ENCODE assay signal across 8 cellular contexts in genomic region chr15:51094606-51095569, GRCh38. TPM values are rescaled to one million over a fixed set of nuclear protein-coding genes. Genes with fewer than 3 reads are reported as not detected.
DNase-seq lines count a peak whose midpoint lies in the region; FAIRE-seq and TF ChIP-seq lines count a peak whose summit lies in the region.
"Had no signal": no experiment of that assay in that cellular context is flagged by ENCODE, and none has a peak within 500 bp of the region (broad histone marks: within the 10 kb centered on the region; RNA-seq: fewer than 3 reads in every experiment).

Gene TNFAIP8L3 (minus strand): TSS chr15:51094906. CDS start chr15:51094595, 311 bp downstream.

- H3K27me3 Mint-ChIP-seq in neural crest cell (ENCODE audit: low read depth) = peaks cover 89% of the 10 kb centered on the region

- H3K4me2 ChIP-seq in fibroblast of lung (ENCODE audit: extremely low read depth, insufficient read depth, low read length) = peak within 1 kb of the TSS; percentile 58

- no peaks in the 10 kb centered on the region for H3K79me2 ChIP-seq in fibroblast of lung (ENCODE audit: control insufficient read depth, insufficient read depth, low read length)

- no peaks in the 10 kb centered on the region for H4K20me1 ChIP-seq in fibroblast of lung (ENCODE audit: control insufficient read depth, extremely low read depth, insufficient read depth, low read length)

- H3K4me1 Mint-ChIP-seq in neural crest cell = peaks cover 5% of the 10 kb centered on the region

- H3K9ac ChIP-seq in fibroblast of lung (ENCODE audit: insufficient read depth, low read length) = peak within 1 kb of the TSS; percentile 16

- TF ChIP-seq CTCF in RWPE1 (conservative IDR thresholded peaks at IDR 0.05; ENCODE audit: low read depth) = no peak
- no peak for TF ChIP-seq CTCF in fibroblast of lung (conservative IDR thresholded peaks at IDR 0.05 in 1 of 2, IDR thresholded peaks at IDR 0.05 in 1 of 2; ENCODE audit: low read depth in 1 of 2, low read length in 2 of 2)
- no peak for TF ChIP-seq CTCF in neural crest cell (conservative IDR thresholded peaks at IDR 0.05)

- H3K27ac Mint-ChIP-seq in neural crest cell (ENCODE audit: unreplicated experiment) = no peak within 1 kb of the TSS

- peak within 1 kb of the TSS; percentile 34 for H2AFZ ChIP-seq in fibroblast of lung (ENCODE audit: low read length)

- peak; percentile 22 to 47 for DNase-seq in HAP-1 (ENCODE audit: low spot score in 2 of 2)
- DNase-seq in RWPE1 (ENCODE audit: low spot score) = peak; percentile 64
- peak; percentile 36 to 38 for DNase-seq in fibroblast of lung (ENCODE audit: low read depth in 2 of 2)
- peak; percentile 18 for DNase-seq in neural crest cell (ENCODE audit: low read depth, low spot score)
- DNase-seq in RCC 7860 (ENCODE audit: low spot score) = no peak
- DNase-seq in stimulated activated CD4-positive, alpha-beta T cell treated with anti-CD3 and anti-CD28 coated beads, Interleukin-4, amount 100 ng/mL, for 4 hours = no peak
- no peak for DNase-seq in hippocampal formation (lab: John Stamatoyannopoulos, UW)

- POLR2A ChIA-PET in RWPE1 (lab: Yijun Ruan, JAX; ENCODE audit: low non-redundant PET) = no interaction called here

- H3K4me1 ChIP-seq in HAP-1 (no peaks in the 10 kb centered on the region), fibroblast of lung (ENCODE audit: control insufficient read depth, extremely low read depth, insufficient read depth, low read length) (peaks cover 2% of the 10 kb centered on the region)

- H3K27me3 ChIP-seq in HAP-1 (ENCODE audit: low read depth) (peaks cover 73% of the 10 kb centered on the region), fibroblast of lung (ENCODE audit: control insufficient read depth, insufficient read depth, low read length) (peaks cover 28% of the 10 kb centered on the region)

- H3K4me3 ChIP-seq in HAP-1 (peak within 1 kb of the TSS; percentile 35), fibroblast of lung (replicated peaks in 1 of 4; ENCODE audit: control extremely low read depth in 1 of 4, insufficient read depth in 1 of 4, low read depth in 3 of 4, low read length in 4 of 4) (peak within 1 kb of the TSS; percentile 38 to 66 (median 56))

- H3K9me3 Mint-ChIP-seq in neural crest cell = no peaks in the 10 kb centered on the region

- FAIRE-seq in RCC 7860 (lab: Jason Lieb, UNC) = no peak
- FAIRE-seq: TTC549 had no signal

- H3K27ac ChIP-seq in RWPE1 (peak within 1 kb of the TSS; percentile 45; the same call in 1 of the 2 replicates), fibroblast of lung (ENCODE audit: insufficient read depth, low read length) (no peak within 1 kb of the TSS)

- in situ Hi-C loops in HAP-1 (cut with MboI; ENCODE audit: low sequenced_read_pairs) = no loop called here

- CTCF ChIA-PET in RWPE1 (lab: Yijun Ruan, JAX) = no interaction called here

- no peaks in the 10 kb centered on the region for H3K36me3 Mint-ChIP-seq in neural crest cell (ENCODE audit: low read depth)

- H3K36me3 ChIP-seq in HAP-1 (replicated peaks) = no peaks in the 10 kb centered on the region
- no peaks in the 10 kb centered on the region for H3K36me3 ChIP-seq in fibroblast of lung (ENCODE audit: control insufficient read depth, insufficient read depth, low read length)

- H3K4me3 Mint-ChIP-seq in neural crest cell = peak within 1 kb of the TSS; percentile 86

- no peaks in the 10 kb centered on the region for H3K9me3 ChIP-seq in HAP-1
- H3K9me3 ChIP-seq in fibroblast of lung (ENCODE audit: control insufficient read depth, insufficient read depth, low read depth, low read length) = no peaks in the 10 kb centered on the region

RNA-seq across cellular contexts. Expression of gene TNFAIP8L3, which starts in this region (rescaled TPM):
- total RNA-seq in fibroblast of lung (10.7 and 12.3 TPM in 2 replicates), neural crest cell (0.20 TPM in 1 of 2 replicates, not detected in the other)
- 0.57 and 3.9 TPM in 2 replicates for polyA plus RNA-seq in fibroblast of lung
- polyA plus RNA-seq in fibroblast of lung (2012) = 1.3 and 8.8 TPM in 2 replicates
- polyA minus RNA-seq in fibroblast of lung (ENCODE audit: low replicate concordance) = 0.35 and 1.5 TPM in 2 replicates

Comparison
In these comparisons a context has a peak if more than half of its experiments do, and no peak if none do; other contexts are left out.
1. Peak in DNase-seq in neural crest cell; RNA of the gene not detected or under 1 TPM.
2. DNase-seq: peak in HAP-1 (2 of 2), RWPE1 (single experiment) and fibroblast of lung (2 of 2); none in RCC 7860 (single experiment), stimulated activated CD4-positive, alpha-beta T cell treated with anti-CD3 and anti-CD28 coated beads, Interleukin-4, amount 100 ng/mL, for 4 hours (0 of 2) and hippocampal formation (0 of 2).